In the genomic region with DNA sequence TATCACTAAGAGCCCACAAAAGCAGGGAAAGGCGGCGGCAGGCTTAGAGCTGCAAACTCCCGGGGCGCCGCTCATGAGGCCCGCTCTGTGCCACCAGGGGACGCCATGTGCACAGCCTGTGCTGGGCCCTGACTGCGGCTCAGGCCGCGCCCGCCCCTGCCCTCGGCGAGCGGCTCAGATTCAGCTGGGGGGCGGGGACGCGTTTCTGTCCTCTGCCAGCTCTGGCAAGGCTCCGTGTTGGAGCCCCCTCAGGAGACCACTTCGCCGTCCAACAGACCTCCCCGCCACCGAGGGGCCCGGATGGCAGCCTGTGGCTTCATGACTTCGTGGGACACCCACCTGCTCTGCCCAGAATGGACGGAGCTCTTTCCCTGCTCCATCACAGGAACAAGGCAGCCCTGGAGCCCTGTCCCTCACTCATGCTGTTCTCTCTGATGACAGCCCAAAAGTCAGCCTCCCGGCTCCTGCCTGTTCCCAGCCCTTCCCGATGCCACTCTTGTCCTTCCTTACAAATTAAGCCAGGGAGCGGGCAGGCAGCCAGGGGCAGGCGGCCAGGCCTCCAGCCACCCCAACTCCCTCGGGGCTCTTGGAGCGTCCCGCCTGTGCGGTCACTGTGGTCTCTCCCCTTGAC, we compare ENCODE assay signal across 1 cellular context.
A peak's percentile ranks its signal among the peaks of the same experiment; 100 is the strongest.
TF ChIP-seq lines count a peak whose summit lies in the region.

No MANE protein-coding gene starts in this region.

TF ChIP-seq in HepG2, 621 proteins besides CTCF, POLR2A, EP300 and RAD21 (continued from another document and continues in another):
- TF ChIP-seq ZNF142 (CRISPR knock-in tag; IDR thresholded peaks at IDR 0.05) (no peak), ATF3 (CRISPR knock-in tag; IDR thresholded peaks at IDR 0.05) (no peak), TOE1 (CRISPR knock-in tag; IDR thresholded peaks at IDR 0.05) (no peak), CEBPG (CRISPR knock-in tag; IDR thresholded peaks at IDR 0.05) (0 out of 2 replicates have a peak, but pooled peaks have one; percentile 23), ZNF17 (CRISPR knock-in tag; IDR thresholded peaks at IDR 0.05) (no peak), KMT2B (CRISPR knock-in tag; IDR thresholded peaks at IDR 0.05) (0 out of 2 replicates have a peak, but pooled peaks have one; percentile 32), ZNF766 (CRISPR knock-in tag; IDR thresholded peaks at IDR 0.05; ENCODE audit: borderline replicate concordance) (no peak), SAFB2 (CRISPR knock-in tag; IDR thresholded peaks at IDR 0.05; ENCODE audit: borderline replicate concordance, low read depth) (0 out of 2 replicates have a peak, but pooled peaks have one; percentile 50), KAT7 (CRISPR knock-in tag; IDR thresholded peaks at IDR 0.05; ENCODE audit: borderline replicate concordance) (peak; percentile 36; the same call in 1 of the 2 replicates), KLF12 (CRISPR knock-in tag; IDR thresholded peaks at IDR 0.05; ENCODE audit: borderline replicate concordance) (peak; percentile 41; the same call in 1 of the 2 replicates), FOSL2 (CRISPR knock-in tag; IDR thresholded peaks at IDR 0.05) (peak; percentile 50), KDM5B (CRISPR knock-in tag; IDR thresholded peaks at IDR 0.05; ENCODE audit: borderline replicate concordance) (peak; percentile 57; the same call in 1 of the 2 replicates), THAP11 (CRISPR knock-in tag; IDR thresholded peaks at IDR 0.05) (peak; percentile 37; the same call in 1 of the 2 replicates), ZBTB7A (CRISPR knock-in tag; IDR thresholded peaks at IDR 0.05) (peak; percentile 73; the same call in 1 of the 2 replicates), TFAP4 (IDR thresholded peaks at IDR 0.05; ENCODE audit: borderline replicate concordance, low read depth) (peak; percentile 41; the same call in 1 of the 2 replicates), KLF6 (CRISPR knock-in tag; IDR thresholded peaks at IDR 0.05) (peak; percentile 45; the same call in 1 of the 2 replicates), HOXA3 (CRISPR knock-in tag; IDR thresholded peaks at IDR 0.05) (peak; percentile 50; the same call in 1 of the 2 replicates), ZNF547 (CRISPR knock-in tag; IDR thresholded peaks at IDR 0.05) (0 out of 2 replicates have a peak, but pooled peaks have one; percentile 64), SOX6 (IDR thresholded peaks at IDR 0.05) (no peak), SOX6 (CRISPR knock-in tag; IDR thresholded peaks at IDR 0.05) (peak; percentile 78), TEAD3 (CRISPR knock-in tag; optimal IDR thresholded peaks at IDR 0.05; ENCODE audit: borderline replicate concordance) (peak; percentile 20), CBX5 (CRISPR knock-in tag; IDR thresholded peaks at IDR 0.05; ENCODE audit: borderline replicate concordance) (no peak; the same call in 1 of the 2 replicates), MAZ (IDR thresholded peaks at IDR 0.05; ENCODE audit: borderline replicate concordance, low read depth, low read length) (no peak), MAZ (CRISPR knock-in tag; IDR thresholded peaks at IDR 0.05; ENCODE audit: low read depth) (peak; percentile 55; the same call in 1 of the 2 replicates), NCOA2 (CRISPR knock-in tag; IDR thresholded peaks at IDR 0.05) (0 out of 2 replicates have a peak, but pooled peaks have one; percentile 40), MXI1 (IDR thresholded peaks at IDR 0.05; ENCODE audit: borderline replicate concordance, low read depth, low read length) (peak; percentile 46; the same call in 2 of the 3 replicates), IRX3 (CRISPR knock-in tag; IDR thresholded peaks at IDR 0.05; ENCODE audit: borderline replicate concordance, low read depth) (no peak), IKZF4 (CRISPR knock-in tag; IDR thresholded peaks at IDR 0.05; ENCODE audit: borderline replicate concordance, low read depth, not compliant biosample characterization) (peak; percentile 33)
- TF ChIP-seq, protein P1, sequence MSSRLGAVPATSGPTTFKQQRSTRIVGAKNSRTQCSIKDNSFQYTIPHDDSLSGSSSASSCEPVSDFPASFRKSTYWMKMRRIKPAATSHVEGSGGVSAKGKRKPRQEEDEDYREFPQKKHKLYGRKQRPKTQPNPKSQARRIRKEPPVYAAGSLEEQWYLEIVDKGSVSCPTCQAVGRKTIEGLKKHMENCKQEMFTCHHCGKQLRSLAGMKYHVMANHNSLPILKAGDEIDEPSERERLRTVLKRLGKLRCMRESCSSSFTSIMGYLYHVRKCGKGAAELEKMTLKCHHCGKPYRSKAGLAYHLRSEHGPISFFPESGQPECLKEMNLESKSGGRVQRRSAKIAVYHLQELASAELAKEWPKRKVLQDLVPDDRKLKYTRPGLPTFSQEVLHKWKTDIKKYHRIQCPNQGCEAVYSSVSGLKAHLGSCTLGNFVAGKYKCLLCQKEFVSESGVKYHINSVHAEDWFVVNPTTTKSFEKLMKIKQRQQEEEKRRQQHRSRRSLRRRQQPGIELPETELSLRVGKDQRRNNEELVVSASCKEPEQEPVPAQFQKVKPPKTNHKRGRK (CRISPR knock-in tag; IDR thresholded peaks at IDR 0.05) = 0 out of 2 replicates have a peak, but pooled peaks have one; percentile 49
- TF ChIP-seq, protein P2, sequence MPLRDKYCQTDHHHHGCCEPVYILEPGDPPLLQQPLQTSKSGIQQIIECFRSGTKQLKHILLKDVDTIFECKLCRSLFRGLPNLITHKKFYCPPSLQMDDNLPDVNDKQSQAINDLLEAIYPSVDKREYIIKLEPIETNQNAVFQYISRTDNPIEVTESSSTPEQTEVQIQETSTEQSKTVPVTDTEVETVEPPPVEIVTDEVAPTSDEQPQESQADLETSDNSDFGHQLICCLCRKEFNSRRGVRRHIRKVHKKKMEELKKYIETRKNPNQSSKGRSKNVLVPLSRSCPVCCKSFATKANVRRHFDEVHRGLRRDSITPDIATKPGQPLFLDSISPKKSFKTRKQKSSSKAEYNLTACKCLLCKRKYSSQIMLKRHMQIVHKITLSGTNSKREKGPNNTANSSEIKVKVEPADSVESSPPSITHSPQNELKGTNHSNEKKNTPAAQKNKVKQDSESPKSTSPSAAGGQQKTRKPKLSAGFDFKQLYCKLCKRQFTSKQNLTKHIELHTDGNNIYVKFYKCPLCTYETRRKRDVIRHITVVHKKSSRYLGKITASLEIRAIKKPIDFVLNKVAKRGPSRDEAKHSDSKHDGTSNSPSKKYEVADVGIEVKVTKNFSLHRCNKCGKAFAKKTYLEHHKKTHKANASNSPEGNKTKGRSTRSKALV (CRISPR knock-in tag; IDR thresholded peaks at IDR 0.05) = 0 out of 2 replicates have a peak, but pooled peaks have one; percentile 35
- TF ChIP-seq, protein P3, sequence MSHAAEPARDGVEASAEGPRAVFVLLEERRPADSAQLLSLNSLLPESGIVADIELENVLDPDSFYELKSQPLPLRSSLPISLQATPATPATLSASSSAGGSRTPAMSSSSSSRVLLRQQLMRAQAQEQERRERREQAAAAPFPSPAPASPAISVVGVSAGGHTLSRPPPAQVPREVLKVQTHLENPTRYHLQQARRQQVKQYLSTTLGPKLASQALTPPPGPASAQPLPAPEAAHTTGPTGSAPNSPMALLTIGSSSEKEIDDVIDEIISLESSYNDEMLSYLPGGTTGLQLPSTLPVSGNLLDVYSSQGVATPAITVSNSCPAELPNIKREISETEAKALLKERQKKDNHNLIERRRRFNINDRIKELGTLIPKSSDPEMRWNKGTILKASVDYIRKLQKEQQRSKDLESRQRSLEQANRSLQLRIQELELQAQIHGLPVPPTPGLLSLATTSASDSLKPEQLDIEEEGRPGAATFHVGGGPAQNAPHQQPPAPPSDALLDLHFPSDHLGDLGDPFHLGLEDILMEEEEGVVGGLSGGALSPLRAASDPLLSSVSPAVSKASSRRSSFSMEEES (CRISPR knock-in tag; IDR thresholded peaks at IDR 0.05) = no peak
- TF ChIP-seq, protein P4, sequence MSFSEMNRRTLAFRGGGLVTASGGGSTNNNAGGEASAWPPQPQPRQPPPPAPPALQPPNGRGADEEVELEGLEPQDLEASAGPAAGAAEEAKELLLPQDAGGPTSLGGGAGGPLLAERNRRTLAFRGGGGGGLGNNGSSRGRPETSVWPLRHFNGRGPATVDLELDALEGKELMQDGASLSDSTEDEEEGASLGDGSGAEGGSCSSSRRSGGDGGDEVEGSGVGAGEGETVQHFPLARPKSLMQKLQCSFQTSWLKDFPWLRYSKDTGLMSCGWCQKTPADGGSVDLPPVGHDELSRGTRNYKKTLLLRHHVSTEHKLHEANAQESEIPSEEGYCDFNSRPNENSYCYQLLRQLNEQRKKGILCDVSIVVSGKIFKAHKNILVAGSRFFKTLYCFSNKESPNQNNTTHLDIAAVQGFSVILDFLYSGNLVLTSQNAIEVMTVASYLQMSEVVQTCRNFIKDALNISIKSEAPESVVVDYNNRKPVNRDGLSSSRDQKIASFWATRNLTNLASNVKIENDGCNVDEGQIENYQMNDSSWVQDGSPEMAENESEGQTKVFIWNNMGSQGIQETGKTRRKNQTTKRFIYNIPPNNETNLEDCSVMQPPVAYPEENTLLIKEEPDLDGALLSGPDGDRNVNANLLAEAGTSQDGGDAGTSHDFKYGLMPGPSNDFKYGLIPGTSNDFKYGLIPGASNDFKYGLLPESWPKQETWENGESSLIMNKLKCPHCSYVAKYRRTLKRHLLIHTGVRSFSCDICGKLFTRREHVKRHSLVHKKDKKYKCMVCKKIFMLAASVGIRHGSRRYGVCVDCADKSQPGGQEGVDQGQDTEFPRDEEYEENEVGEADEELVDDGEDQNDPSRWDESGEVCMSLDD (CRISPR knock-in tag; IDR thresholded peaks at IDR 0.05; ENCODE audit: borderline replicate concordance) = no peak
- TF ChIP-seq, protein P5, sequence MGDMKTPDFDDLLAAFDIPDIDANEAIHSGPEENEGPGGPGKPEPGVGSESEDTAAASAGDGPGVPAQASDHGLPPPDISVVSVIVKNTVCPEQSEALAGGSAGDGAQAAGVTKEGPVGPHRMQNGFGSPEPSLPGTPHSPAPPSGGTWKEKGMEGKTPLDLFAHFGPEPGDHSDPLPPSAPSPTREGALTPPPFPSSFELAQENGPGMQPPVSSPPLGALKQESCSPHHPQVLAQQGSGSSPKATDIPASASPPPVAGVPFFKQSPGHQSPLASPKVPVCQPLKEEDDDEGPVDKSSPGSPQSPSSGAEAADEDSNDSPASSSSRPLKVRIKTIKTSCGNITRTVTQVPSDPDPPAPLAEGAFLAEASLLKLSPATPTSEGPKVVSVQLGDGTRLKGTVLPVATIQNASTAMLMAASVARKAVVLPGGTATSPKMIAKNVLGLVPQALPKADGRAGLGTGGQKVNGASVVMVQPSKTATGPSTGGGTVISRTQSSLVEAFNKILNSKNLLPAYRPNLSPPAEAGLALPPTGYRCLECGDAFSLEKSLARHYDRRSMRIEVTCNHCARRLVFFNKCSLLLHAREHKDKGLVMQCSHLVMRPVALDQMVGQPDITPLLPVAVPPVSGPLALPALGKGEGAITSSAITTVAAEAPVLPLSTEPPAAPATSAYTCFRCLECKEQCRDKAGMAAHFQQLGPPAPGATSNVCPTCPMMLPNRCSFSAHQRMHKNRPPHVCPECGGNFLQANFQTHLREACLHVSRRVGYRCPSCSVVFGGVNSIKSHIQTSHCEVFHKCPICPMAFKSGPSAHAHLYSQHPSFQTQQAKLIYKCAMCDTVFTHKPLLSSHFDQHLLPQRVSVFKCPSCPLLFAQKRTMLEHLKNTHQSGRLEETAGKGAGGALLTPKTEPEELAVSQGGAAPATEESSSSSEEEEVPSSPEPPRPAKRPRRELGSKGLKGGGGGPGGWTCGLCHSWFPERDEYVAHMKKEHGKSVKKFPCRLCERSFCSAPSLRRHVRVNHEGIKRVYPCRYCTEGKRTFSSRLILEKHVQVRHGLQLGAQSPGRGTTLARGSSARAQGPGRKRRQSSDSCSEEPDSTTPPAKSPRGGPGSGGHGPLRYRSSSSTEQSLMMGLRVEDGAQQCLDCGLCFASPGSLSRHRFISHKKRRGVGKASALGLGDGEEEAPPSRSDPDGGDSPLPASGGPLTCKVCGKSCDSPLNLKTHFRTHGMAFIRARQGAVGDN (CRISPR knock-in tag; IDR thresholded peaks at IDR 0.05) = peak; percentile 90
